In genomic region chrX:148024425-148025148, GRCh38 we compare ENCODE assay signal across 14 cellular contexts. TPM values are rescaled to one million over a fixed set of nuclear protein-coding genes. Genes with fewer than 3 reads are reported as not detected.
DNase-seq lines count a peak whose midpoint lies in the region; ATAC-seq and TF ChIP-seq lines count a peak whose summit lies in the region.
"Had no signal": no experiment of that assay in that cellular context is flagged by ENCODE, and none has a peak within 500 bp of the region (broad histone marks: within the 10 kb centered on the region; RNA-seq: fewer than 3 reads in every experiment).

No MANE protein-coding gene starts in this region.

- H3K9me3 ChIP-seq in tibial artery (no peaks in the 10 kb centered on the region), BE2C (no peaks in the 10 kb centered on the region)

- H3K36me3 ChIP-seq in tibial artery (no peaks in the 10 kb centered on the region), BE2C (no peaks in the 10 kb centered on the region)

- intact Hi-C loops in tibial artery (cut with DNase I; ENCODE audit: low total_unique reads): no loop called here

- DNase-seq in left kidney (ENCODE audit: low read depth, low spot score) (peak; percentile 1), iPS-NIHi11 (ENCODE audit: low spot score) (no peak), tibial artery (no peak), BE2C (no peak), HUDEP-2 (lab: John Stamatoyannopoulos, UW; ENCODE audit: unreplicated experiment in 76 of 76) (no peak)
- DNase-seq: activated CD8-positive, alpha-beta memory T cell treated with anti-CD3 and anti-CD28 coated beads, Interleukin-2, amount 10 ng/mL, durations not matched to agents 7 days and 5 days; DMS79 treated with DMSO at 0.1 percent for 48 hours; H9 had no signal

- H3K4me1 ChIP-seq in tibial artery (no peaks in the 10 kb centered on the region), BE2C (no peaks in the 10 kb centered on the region)

- no peak for TF ChIP-seq CTCF in tibial artery (IDR thresholded peaks at IDR 0.05)
- TF ChIP-seq CTCF in BE2C (IDR thresholded peaks at IDR 0.05; ENCODE audit: low read depth, low read length): no peak

- H3K4me3 ChIP-seq in tibial artery (no peak overlapping the region), BE2C (ENCODE audit: low read depth, low read length) (no peak overlapping the region)

- ATAC-seq in GM18867 (IDR thresholded peaks at IDR 0.05; ENCODE audit: unreplicated experiment) (peak; percentile 91), GM21786 (IDR thresholded peaks at IDR 0.05; ENCODE audit: unreplicated experiment) (peak; percentile 96), HG03442 (IDR thresholded peaks at IDR 0.05; ENCODE audit: unreplicated experiment) (peak; percentile 85)
- ATAC-seq: activated CD8-positive, alpha-beta memory T cell treated with anti-CD3 and anti-CD28 coated beads, Interleukin-2, amount 10 ng/mL, durations not matched to agents 7 days and 5 days had no signal

- no peak overlapping the region for H3K27ac ChIP-seq in tibial artery

- H3K27me3 ChIP-seq in tibial artery: no peaks in the 10 kb centered on the region
- no peaks in the 10 kb centered on the region for H3K27me3 ChIP-seq in BE2C

RNA-seq across cellular contexts. Expression of gene FMR1NB, which starts 43.5 kb away (rescaled TPM):
- polyA plus RNA-seq in BE2C (2012; ENCODE audit: insufficient read depth, insufficient read length, low read depth): not detected
- polyA plus RNA-seq: esophagus, keratinocyte, urinary bladder had no signal
